Comparison of ENCODE assay signal across 8 cellular contexts in the genomic region with DNA sequence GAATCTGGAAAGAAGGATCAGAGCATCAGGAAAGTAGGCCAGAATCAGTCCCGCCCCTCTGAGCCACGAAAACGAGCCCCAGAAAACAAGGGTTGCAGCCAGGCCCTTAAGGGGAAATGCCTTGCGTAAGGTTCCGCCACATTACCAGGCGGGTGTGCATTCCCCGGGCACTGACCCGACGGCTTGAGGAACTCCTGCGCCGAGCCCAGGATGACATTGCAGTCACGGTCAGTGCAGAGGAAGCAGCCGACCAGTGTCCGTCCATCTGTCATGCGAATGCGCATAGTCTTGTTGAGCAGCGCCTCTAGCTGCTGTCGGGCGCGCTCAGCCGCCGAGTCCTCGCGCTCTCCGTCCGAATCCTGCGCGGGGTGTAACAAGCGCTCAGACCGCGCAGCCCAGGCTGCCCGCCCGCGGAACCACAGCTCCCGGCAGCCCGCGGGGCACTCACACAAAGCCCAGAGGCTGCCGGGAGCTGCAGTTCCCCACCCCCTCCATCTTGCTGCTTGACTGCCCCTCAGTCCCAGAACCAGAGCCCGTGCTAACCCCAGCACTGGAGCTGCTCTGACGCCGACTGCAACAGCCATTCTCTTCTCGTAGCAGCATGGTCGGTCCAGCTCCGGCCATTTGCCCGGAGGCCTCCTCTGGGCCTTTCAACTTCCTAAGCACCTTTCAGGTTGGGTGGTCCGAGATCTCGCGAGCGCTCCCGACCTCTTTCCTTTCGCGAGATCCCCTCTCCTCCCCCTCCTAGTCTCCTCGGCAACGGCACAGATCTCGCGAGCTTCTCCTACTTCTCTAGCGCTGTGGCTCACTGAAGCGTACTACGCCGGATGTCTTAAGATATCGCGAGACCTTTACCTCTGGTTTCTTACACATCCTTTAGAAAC. TPM values are rescaled to one million over a fixed set of nuclear protein-coding genes. Genes with fewer than 3 reads are reported as not detected.
DNase-seq lines count a peak whose midpoint lies in the region; ATAC-seq and TF ChIP-seq lines count a peak whose summit lies in the region.

A gene with protein sequence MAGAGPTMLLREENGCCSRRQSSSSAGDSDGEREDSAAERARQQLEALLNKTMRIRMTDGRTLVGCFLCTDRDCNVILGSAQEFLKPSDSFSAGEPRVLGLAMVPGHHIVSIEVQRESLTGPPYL (minus strand): TSS at position 720 of the 884 bp plus-strand sequence. CDS start 96 bp downstream, at position 624.

- no peaks in the 10 kb centered on the region for H3K9me3 Mint-ChIP-seq in activated CD4-positive, alpha-beta T cell treated with anti-CD3 and anti-CD28 coated beads, Interleukin-2, amount 10 ng/mL, durations not matched to agents 24 days and 14 days

- H3K36me3 Mint-ChIP-seq in activated CD4-positive, alpha-beta T cell treated with anti-CD3 and anti-CD28 coated beads, Interleukin-2, amount 10 ng/mL, durations not matched to agents 24 days and 14 days (ENCODE audit: low read depth), result peaks cover 52% of the 10 kb centered on the region

- peaks cover 16% of the 10 kb centered on the region for H3K4me1 Mint-ChIP-seq in activated CD4-positive, alpha-beta T cell treated with anti-CD3 and anti-CD28 coated beads, Interleukin-2, amount 10 ng/mL, durations not matched to agents 24 days and 14 days

- H3K4me1 ChIP-seq in left lung, result peaks cover 24 to 50% of the 10 kb centered on the region in 2 donors

- DNase-seq in C1 segment of cervical spinal cord (lab: John Stamatoyannopoulos, UW) (peak; percentile 95 to 100 (median 99)), NCI-H526 (lab: John Stamatoyannopoulos, UW) (peak; percentile 97 to 98), dedifferentiated amniotic fluid mesenchymal stem cell (ENCODE audit: extremely low spot score) (peak; percentile 100), left lung (peak; percentile 95 to 98)
- peak; percentile 98 for DNase-seq in activated CD4-positive, alpha-beta T cell treated with anti-CD3 and anti-CD28 coated beads, Interleukin-2, amount 10 ng/mL, durations not matched to agents 24 days and 14 days
- DNase-seq in stimulated activated CD4-positive, alpha-beta T cell treated with anti-CD3 and anti-CD28 coated beads, Interleukin-2, amount 100 ng/mL, for 48 hours, result peak; percentile 81 to 85

- H3K36me3 ChIP-seq in left lung, result peaks cover 0 to 50% of the 10 kb centered on the region in 2 donors

- H3K9me3 ChIP-seq in left lung, result no peaks in the 10 kb centered on the region

- peak within 1 kb of the TSS; percentile 61 to 69 for H3K4me3 ChIP-seq in left lung

- no peak within 1 kb of the TSS for H3K27ac Mint-ChIP-seq in activated CD4-positive, alpha-beta T cell treated with anti-CD3 and anti-CD28 coated beads, Interleukin-2, amount 10 ng/mL, durations not matched to agents 24 days and 14 days

- no peak within 1 kb of the TSS for H3K4me3 Mint-ChIP-seq in activated CD4-positive, alpha-beta T cell treated with anti-CD3 and anti-CD28 coated beads, Interleukin-2, amount 10 ng/mL, durations not matched to agents 24 days and 14 days

- intact Hi-C loops in activated CD4-positive, alpha-beta T cell treated with anti-CD3 and anti-CD28 coated beads, Interleukin-2, amount 10 ng/mL, durations not matched to agents 24 days and 14 days (cut with micrococcal nuclease), result loop anchor here (1.0 to 10.0 kb wide), 7 partner anchors 15 to 200 kb away; partner anchors contain the start of gene CNTROB
- intact Hi-C loops in left lung (cut with DNase I), result no loop called here

- ATAC-seq in GM19324 (IDR thresholded peaks at IDR 0.05; ENCODE audit: low FRiP score, unreplicated experiment), result peak; percentile 79
- ATAC-seq in HG03469 (IDR thresholded peaks at IDR 0.05; ENCODE audit: unreplicated experiment), result peak; percentile 49
- ATAC-seq in left lung, result peak; percentile 89

- no peaks in the 10 kb centered on the region for H3K27me3 ChIP-seq in left lung

- TF ChIP-seq CTCF in left lung (IDR thresholded peaks at IDR 0.05), result peak in 1 of 2 donors; percentile 16

- H3K27me3 Mint-ChIP-seq in activated CD4-positive, alpha-beta T cell treated with anti-CD3 and anti-CD28 coated beads, Interleukin-2, amount 10 ng/mL, durations not matched to agents 24 days and 14 days, result no peaks in the 10 kb centered on the region

- H3K27ac ChIP-seq in left lung, result peak within 1 kb of the TSS; percentile 92 to 99

RNA-seq across cellular contexts. Expression of the gene that starts here (rescaled TPM):
- total RNA-seq in activated CD4-positive, alpha-beta T cell treated with anti-CD3 and anti-CD28 coated beads, Interleukin-2, amount 10 ng/mL, durations not matched to agents 24 days and 14 days, result 45.2 and 47.5 TPM in 2 replicates
- 10 to 100 TPM; 60.5 to 72.6 TPM for total RNA-seq in left lung

Comparison
In these comparisons a context has a peak if more than half of its experiments do, and no peak if none do; other contexts are left out.
1. Peak in every context shown above with its lines: DNase-seq, ATAC-seq, H3K4me3 ChIP-seq and H3K27ac ChIP-seq.